In genomic region chr12:118359541-118359915, GRCh38 we compare ENCODE assay signal across 9 cellular contexts. TPM values are rescaled to one million over a fixed set of nuclear protein-coding genes. Genes with fewer than 3 reads are reported as not detected.
DNase-seq lines count a peak whose midpoint lies in the region; ATAC-seq and TF ChIP-seq lines count a peak whose summit lies in the region.
"Had no signal": no experiment of that assay in that cellular context is flagged by ENCODE, and none has a peak within 500 bp of the region (broad histone marks: within the 10 kb centered on the region; RNA-seq: fewer than 3 reads in every experiment).

No MANE protein-coding gene starts in this region.

- H3K4me1 ChIP-seq in Peyer's patch: peaks cover 0 to 30% (median 7%) of the 10 kb centered on the region in 4 donors
- H3K4me1 ChIP-seq in ovary (ENCODE audit: insufficient read depth): peaks cover 2% of the 10 kb centered on the region

- peak overlapping the region; percentile 78 to 94 for H3K27ac Mint-ChIP-seq in effector memory CD8-positive, alpha-beta T cell

- H3K4me3 ChIP-seq in Peyer's patch (peak overlapping the region; percentile 26 to 37 (median 30)), ovary (no peak overlapping the region)

- intact Hi-C loops in ovary (cut with DNase I): no loop called here

- no peak for TF ChIP-seq EP300 in ovary (IDR thresholded peaks at IDR 0.05)

- H3K9me3 Mint-ChIP-seq in effector memory CD8-positive, alpha-beta T cell: no peaks in the 10 kb centered on the region

- TF ChIP-seq CTCF in Peyer's patch (IDR thresholded peaks at IDR 0.05): no peak
- no peak for TF ChIP-seq CTCF in ovary (IDR thresholded peaks at IDR 0.05)

- peak; percentile 76 for ATAC-seq in effector memory CD8-positive, alpha-beta T cell (replicated peaks)
- ATAC-seq in HG03045 (IDR thresholded peaks at IDR 0.05; ENCODE audit: unreplicated experiment) (no peak), HG02642 (IDR thresholded peaks at IDR 0.05; ENCODE audit: poor library complexity, unreplicated experiment) (no peak)

- peak overlapping the region; percentile 74 to 93 for H3K4me3 Mint-ChIP-seq in effector memory CD8-positive, alpha-beta T cell

- H3K27me3 ChIP-seq in Peyer's patch: no peaks in the 10 kb centered on the region
- H3K27me3 ChIP-seq in ovary: no peaks in the 10 kb centered on the region
- H3K27me3 ChIP-seq: MG63 had no signal

- H3K27ac ChIP-seq in Peyer's patch: peak overlapping the region; percentile 50 to 72 (median 56)
- H3K27ac ChIP-seq in ovary: no peak overlapping the region

- DNase-seq in stimulated activated CD4-positive, alpha-beta T cell treated with anti-CD3 and anti-CD28 coated beads, Interleukin-1b, Interleukin-23, amount 100 ng/mL, for 48 hours: peak; percentile 21
- DNase-seq in stimulated activated CD4-positive, alpha-beta T cell treated with anti-CD3 and anti-CD28 coated beads, Interleukin-4, amount 100 ng/mL, for 1 hour: no peak
- DNase-seq in Peyer's patch (peak in 2 of 3 donors; percentile 41 to 64), COLO668 (lab: John Stamatoyannopoulos, UW; ENCODE audit: unreplicated experiment) (no peak), ovary (no peak)
- DNase-seq in effector memory CD8-positive, alpha-beta T cell: peak in 2 of 3 experiments; percentile 10 to 26
- DNase-seq: MG63 had no signal

- peaks cover 3% of the 10 kb centered on the region for H3K36me3 Mint-ChIP-seq in effector memory CD8-positive, alpha-beta T cell (ENCODE audit: insufficient read depth)

- WGBS in ovary, 3 donors: 86 to 95% (median 94%) methylated on average over 4 of the region's 4 CpGs

- H3K4me1 Mint-ChIP-seq in effector memory CD8-positive, alpha-beta T cell (ENCODE audit: low read depth in 2 of 2): peaks cover 25 to 52% of the 10 kb centered on the region in 2 donors

- H3K27me3 Mint-ChIP-seq in effector memory CD8-positive, alpha-beta T cell: no peaks in the 10 kb centered on the region

- TF ChIP-seq POLR2A in Peyer's patch (IDR thresholded peaks at IDR 0.05) (no peak), ovary (IDR thresholded peaks at IDR 0.05) (no peak)

- H3K36me3 ChIP-seq in Peyer's patch (no peaks in the 10 kb centered on the region), ovary (no peaks in the 10 kb centered on the region)
- H3K36me3 ChIP-seq: MG63 had no signal

- H3K9me3 ChIP-seq in Peyer's patch (no peaks in the 10 kb centered on the region), ovary (no peaks in the 10 kb centered on the region)

RNA-seq across cellular contexts. Expression of gene TAOK3, which starts 13.2 kb away (rescaled TPM):
- total RNA-seq in Peyer's patch (100 to 1,000 TPM in 1 of 4 donors, 10 to 100 TPM in 3; 91.2 to 111 (median 93.2) TPM), ovary (10 to 100 TPM; 12.6 to 26.6 (median 23.0) TPM)
- 10 to 100 TPM; 13.7 to 31.0 TPM for polyA plus RNA-seq in ovary

RNA-seq across cellular contexts. Expression of gene SUDS3, which starts 16.8 kb away (rescaled TPM):
- total RNA-seq in Peyer's patch (10 to 100 TPM; 39.2 to 86.7 (median 66.1) TPM), ovary (10 to 100 TPM; 25.8 to 34.9 (median 28.5) TPM)
- 10 to 100 TPM; 14.5 to 22.1 TPM for polyA plus RNA-seq in ovary

Comparison
In these comparisons a context has a peak if more than half of its experiments do, and no peak if none do; other contexts are left out.
1. DNase-seq: peak in stimulated activated CD4-positive, alpha-beta T cell treated with anti-CD3 and anti-CD28 coated beads, Interleukin-1b, Interleukin-23, amount 100 ng/mL, for 48 hours (single experiment), Peyer's patch (2 of 3) and effector memory CD8-positive, alpha-beta T cell (2 of 3); none in stimulated activated CD4-positive, alpha-beta T cell treated with anti-CD3 and anti-CD28 coated beads, Interleukin-4, amount 100 ng/mL, for 1 hour (single experiment), COLO668 (single experiment) and ovary (0 of 5).
2. H3K27ac ChIP-seq: peak in Peyer's patch (4 of 4); none in ovary (0 of 2).